ENCODE assay signal across 26 cellular contexts in the genomic region with DNA sequence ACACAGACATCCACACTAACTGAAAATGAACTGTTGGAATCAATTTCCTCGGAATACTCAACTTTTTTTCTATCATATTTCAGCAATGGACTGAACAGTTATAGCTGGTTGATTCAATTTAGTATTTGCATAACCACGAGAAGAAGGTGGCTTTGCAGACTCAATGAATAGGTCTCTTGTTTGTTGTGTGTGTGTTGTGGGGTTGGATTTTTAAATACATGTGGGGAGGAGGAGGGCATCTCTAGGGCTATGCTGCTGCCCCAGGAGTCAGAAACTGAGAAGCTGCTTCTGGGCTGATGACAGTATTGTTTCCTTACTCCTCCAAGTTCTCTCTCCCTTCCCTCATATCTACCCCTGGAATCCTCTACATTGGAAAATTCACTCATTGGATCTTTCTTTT. TPM values are rescaled to one million over a fixed set of nuclear protein-coding genes. Genes with fewer than 3 reads are reported as not detected.
DNase-seq lines count a peak whose midpoint lies in the region; ATAC-seq, FAIRE-seq and TF ChIP-seq lines count a peak whose summit lies in the region.
"Had no signal": no experiment of that assay in that cellular context is flagged by ENCODE, and none has a peak within 500 bp of the region (broad histone marks: within the 10 kb centered on the region; RNA-seq: fewer than 3 reads in every experiment).

No MANE protein-coding gene starts in this region.

- intact Hi-C loops in K562 (cut with micrococcal nuclease), result no loop called here

- H3K4me3 ChIP-seq in K562, result no peak overlapping the region
- H3K4me3 ChIP-seq: A549; BLaER1 treated with 17β-estradiol and CSF1 and Interleukin-3, amounts not matched to agents 10 nM and 100 nM had no signal

- H3K9me1 ChIP-seq in K562 (ENCODE audit: control insufficient read depth, insufficient read depth, low read length), result no peaks in the 10 kb centered on the region

- peaks cover 62 to 77% of the 10 kb centered on the region in 2 experiments for H3K4me1 Mint-ChIP-seq in H9

- no peak overlapping the region for H2BK5ac ChIP-seq in H9 (ENCODE audit: insufficient read length, low read length)

- peaks cover 0 to 5% of the 10 kb centered on the region in 2 experiments; a peak in 3 of 5 replicates for H3K9me3 Mint-ChIP-seq in H9

- H2BK120ac ChIP-seq in H9 (ENCODE audit: low read depth, low read length, poor library complexity, severe bottlenecking), result no peak overlapping the region

- no peak overlapping the region for H3K9ac ChIP-seq in H9 (ENCODE audit: extremely low read depth, insufficient read length, low read length)
- no peak overlapping the region for H3K9ac ChIP-seq in K562 (ENCODE audit: insufficient read depth in 1 of 2, low read depth in 2 of 2, low read length in 2 of 2)
- H3K9ac ChIP-seq: BLaER1 treated with 17β-estradiol and CSF1 and Interleukin-3, amounts not matched to agents 10 nM and 100 nM had no signal

- TF ChIP-seq EP300 in K562 (IDR thresholded peaks at IDR 0.05; ENCODE audit: low read length), result no peak

- no peaks in the 10 kb centered on the region for H3K79me1 ChIP-seq in H9 (ENCODE audit: insufficient read depth, low read depth, low read length, poor library complexity, severe bottlenecking)

- no peak for FAIRE-seq in K562 (lab: Jason Lieb, UNC)
- FAIRE-seq: A549, H1 had no signal

- TF ChIP-seq RAD21 in K562 (CRISPR knock-in tag; conservative IDR thresholded peaks at IDR 0.05 in 1 of 2, IDR thresholded peaks at IDR 0.05 in 1 of 2), result no peak

- no peak overlapping the region for H2BK12ac ChIP-seq in H9 (ENCODE audit: insufficient read length, low read depth, low read length)

- no peak overlapping the region for H2BK20ac ChIP-seq in H9 (ENCODE audit: low read depth, low read length, poor library complexity, severe bottlenecking)

- H3K9me3 ChIP-seq in H9 (ENCODE audit: control insufficient read depth, low read depth, low read length), result no peaks in the 10 kb centered on the region
- no peaks in the 10 kb centered on the region; the same call in 1 of the 2 replicates for H3K9me3 ChIP-seq in K562 (replicated peaks; ENCODE audit: control insufficient read depth, insufficient read depth, low read depth, low read length)
- H3K9me3 ChIP-seq: A549 had no signal

- no CpG with 5 or more reads among the region's 2 CpGs for WGBS in H9 (ENCODE audit: extremely low coverage, insufficient read length, low lambda C conversion rate)
- WGBS in K562 (ENCODE audit: insufficient coverage, low coverage, missing lambda C conversion rate), result 19% methylated on average over 2 of the region's 2 CpGs

- no peak overlapping the region for H3K14ac ChIP-seq in H9 (ENCODE audit: insufficient read depth, low read length)

- H4K91ac ChIP-seq in H9 (ENCODE audit: insufficient read length, low read depth, low read length), result no peak overlapping the region

- no peaks in the 10 kb centered on the region for H3K36me3 Mint-ChIP-seq in H9 (ENCODE audit: insufficient read depth in 1 of 3, low read depth in 3 of 3)

- no peak overlapping the region for H3K56ac ChIP-seq in H9 (ENCODE audit: insufficient read length, low read depth, low read length)

- peak overlapping the region; percentile 9 for H3K4me2 ChIP-seq in H9 (ENCODE audit: insufficient read depth, insufficient read length, low read length)
- H3K4me2 ChIP-seq in K562 (ENCODE audit: insufficient read depth, low read length), result no peak overlapping the region
- H3K4me2 ChIP-seq: A549; BLaER1 treated with 17β-estradiol and CSF1 and Interleukin-3, amounts not matched to agents 10 nM and 100 nM had no signal

- H3K23ac ChIP-seq in H9 (ENCODE audit: insufficient read length, low read depth, low read length), result no peak overlapping the region

- H4K5ac ChIP-seq in H9 (ENCODE audit: insufficient read length, low read depth, low read length), result no peak overlapping the region

- H3K27ac ChIP-seq in H9 (ENCODE audit: insufficient read length, low read depth, low read length) (no peak overlapping the region), K562 (ENCODE audit: extremely low read depth, low read depth, low read length) (no peak overlapping the region)
- H3K27ac ChIP-seq: BLaER1 treated with 17β-estradiol and CSF1 and Interleukin-3, amounts not matched to agents 10 nM and 100 nM; RWPE1 had no signal

- H3K4me1 ChIP-seq in H9 (ENCODE audit: insufficient read depth, low read length), result no peaks in the 10 kb centered on the region
- H3K4me1 ChIP-seq in K562 (replicated peaks in 1 of 2; ENCODE audit: control insufficient read depth in 2 of 2, insufficient read depth in 2 of 2, low read length in 2 of 2), result peaks cover 0 to 12% of the 10 kb centered on the region in 2 experiments; a peak in 1 of 5 replicates

- TF ChIP-seq CTCF in H9 (conservative IDR thresholded peaks at IDR 0.05) (no peak), K562 (IDR thresholded peaks at IDR 0.05 in 2 of 3, conservative IDR thresholded peaks at IDR 0.05 in 1 of 3; ENCODE audit: insufficient read depth in 2 of 3, low read depth in 1 of 3, low read length in 3 of 3) (no peak), GM13976 (IDR thresholded peaks at IDR 0.05; ENCODE audit: borderline replicate concordance, control extremely low read depth, extremely low read depth, insufficient read depth, missing control alignments) (no peak)

- peaks cover 100% of the 10 kb centered on the region for H3K27me3 Mint-ChIP-seq in H9 (ENCODE audit: low read depth)

- H3K18ac ChIP-seq in H9 (ENCODE audit: insufficient read length, low read depth, low read length), result no peak overlapping the region

- H2BK15ac ChIP-seq in H9 (ENCODE audit: low read depth, low read length), result no peak overlapping the region

- CTCF ChIA-PET in K562 (lab: Yijun Ruan, JAX; ENCODE audit: low intra/inter-chr PET ratio), result no interaction called here

- H3K79me2 ChIP-seq in H9 (ENCODE audit: insufficient read depth, low read length) (no peaks in the 10 kb centered on the region), K562 (ENCODE audit: control insufficient read depth, insufficient read depth, low read length) (no peaks in the 10 kb centered on the region)

- ATAC-seq in K562, result no peak
- ATAC-seq: A549, HCT116 had no signal

- peaks cover 10% of the 10 kb centered on the region for H3K23me2 ChIP-seq in H9 (ENCODE audit: insufficient read length, low read depth, low read length, poor library complexity, severe bottlenecking)

- H3K27me3 ChIP-seq in H9 (ENCODE audit: insufficient read depth, low read length) (peaks cover 100% of the 10 kb centered on the region), K562 (ENCODE audit: control insufficient read depth in 2 of 2, insufficient read depth in 2 of 2, low read length in 2 of 2) (no peaks in the 10 kb centered on the region)

- H2AFZ ChIP-seq in H9 (ENCODE audit: low read length) (no peak overlapping the region), K562 (ENCODE audit: low read depth, low read length) (peak overlapping the region; percentile 35; the same call in 1 of the 2 replicates)

- H3K36me3 ChIP-seq in K562 (ENCODE audit: control insufficient read depth, insufficient read depth, low read length), result no peaks in the 10 kb centered on the region
- H3K36me3 ChIP-seq: BLaER1 treated with 17β-estradiol and CSF1 and Interleukin-3, amounts not matched to agents 10 nM and 100 nM had no signal

- no peak for TF ChIP-seq POLR2A in K562 (conservative IDR thresholded peaks at IDR 0.05)

- DNase-seq in H9 (no peak), NCI-H526 (lab: John Stamatoyannopoulos, UW) (peak; percentile 88 to 92), K562 (ENCODE audit: extremely low read depth in 1 of 4, low spot score in 3 of 4) (no peak), retina (peak; percentile 45), NCI-H82 treated with DMSO at 0.1 percent for 48 hours (lab: John Stamatoyannopoulos, UW; ENCODE audit: unreplicated experiment) (no peak), occipital lobe (lab: John Stamatoyannopoulos, UW) (no peak), cerebellar cortex (ENCODE audit: low spot score) (no peak), GM13976 (ENCODE audit: low spot score) (no peak)
- DNase-seq: AML-193; CD4-positive, alpha-beta T cell; COR-L47; DMS53; Kasumi-1; NCI-H1105; NCI-H1436 treated with DMSO at 0.1 percent for 48 hours; NCI-H187 treated with DMSO at 0.1 percent for 48 hours; NCI-H2171 treated with DMSO at 0.1 percent for 48 hours; NCI-H345; NCI-H524; NCI-H82; SHP77 had no signal

- H3K4ac ChIP-seq in H9 (ENCODE audit: low read depth, low read length), result no peak overlapping the region

- POLR2A ChIA-PET in K562 (lab: Yijun Ruan, JAX), result interaction anchor here (0.7 kb wide), 1 partner anchor 10 kb away, joined by 3 read pairs; no protein-coding TSS in a partner anchor

- H2AK5ac ChIP-seq in H9 (ENCODE audit: insufficient read length, low read length), result no peak overlapping the region

- BruUV-seq in K562 (replicated peaks; lab: Mats Ljungman, UMichigan), result no TSS peak

- peaks cover 3% of the 10 kb centered on the region for H4K20me1 ChIP-seq in H9 (ENCODE audit: control insufficient read depth, insufficient read depth, insufficient read length)
- H4K20me1 ChIP-seq in K562 (replicated peaks; ENCODE audit: control insufficient read depth, insufficient read depth, low read length), result no peaks in the 10 kb centered on the region

- H3K27ac Mint-ChIP-seq in H9, result no peak overlapping the region
- H3K27ac Mint-ChIP-seq: CD4-positive, alpha-beta T cell had no signal

- H3T11ph ChIP-seq in H9 (ENCODE audit: low read length), result no peak overlapping the region

- in situ Hi-C loops in K562 (cut with MboI) (no loop called here), GM13976 (cut with MboI; ENCODE audit: low sequenced_read_pairs, unreplicated experiment) (no loop called here)

- no peak overlapping the region; a peak in 1 of 5 replicates for H3K4me3 Mint-ChIP-seq in H9
- H3K4me3 Mint-ChIP-seq: CD4-positive, alpha-beta T cell had no signal

- H4K8ac ChIP-seq in H9 (replicated peaks; ENCODE audit: insufficient read length, low read depth, low read length), result no peak overlapping the region

RNA-seq across cellular contexts. Expression of a gene that starts 28.6 kb away (rescaled TPM):
- total RNA-seq in H9 (2021) (1.6 and 2.6 TPM in 2 replicates), K562 (2014; rRNA removed) (0.33 TPM in 1 of 2 replicates, not detected in the other), K562 (2014; rRNA removed; fragmentation: Illumina TruSeq; extraction: Trizol) (0.18 TPM in 1 of 2 replicates, not detected in the other), K562 (2015; rRNA removed; fragmentation: Illumina TruSeq; extraction: Trizol) (0.11 and 0.22 TPM in 2 replicates), K562 (2021) (0.40 and 0.53 TPM in 2 replicates), occipital lobe (not detected)
- 0.51 and 0.55 TPM in 2 replicates for total RNA-seq in K562 (2011; cell fraction: chromatin; rRNA removed; ENCODE audit: low replicate concordance)
- 0.33 TPM in 1 of 2 replicates, not detected in the other for total RNA-seq in K562 (2011; cell fraction: nucleolus; rRNA removed)
- total RNA-seq in K562 (2011; cell fraction: nucleoplasm; rRNA removed), result 0.29 and 0.61 TPM in 2 replicates
- polyA plus RNA-seq in K562 (2011; rRNA removed) (0.15 and 0.17 TPM in 2 replicates), K562 (2014; fragmentation: Illumina TruSeq; extraction: Trizol) (0.37 and 0.54 TPM in 2 replicates), K562 (2014; fragmentation: Nextera tagmentation; extraction: Ambion mirVana) (under 1 TPM; 0.14 to 0.20 TPM), K562 (2014; rRNA removed) (0.15 and 0.36 TPM in 2 replicates)
- polyA plus RNA-seq in K562 (2011; cell fraction: cytosol; rRNA removed), result 0.19 and 0.22 TPM in 2 replicates
- polyA plus RNA-seq in K562 (2011; cell fraction: nucleus; rRNA removed), result 0.24 and 0.46 TPM in 2 replicates
- polyA plus RNA-seq in K562 (2012), result 0.29 and 0.42 TPM in 2 replicates
- polyA minus RNA-seq in K562 (2011; rRNA and poly(A)+ RNA removed), result 0.12 and 0.28 TPM in 2 replicates
- polyA minus RNA-seq in K562 (2011; cell fraction: cytosol; rRNA and poly(A)+ RNA removed), result 1.0 and 3.5 TPM in 2 replicates
- polyA minus RNA-seq in K562 (2011; cell fraction: nucleus; rRNA and poly(A)+ RNA removed), result 0.40 and 0.56 TPM in 2 replicates
- total RNA-seq: H1 had no signal

Comparison
In these comparisons a context has a peak if more than half of its experiments do, and no peak if none do; other contexts are left out.
1. DNase-seq: peak in NCI-H526 (2 of 2) and retina (single experiment); none in H9 (single experiment), K562 (0 of 4), NCI-H82 treated with DMSO at 0.1 percent for 48 hours (single experiment), occipital lobe (single experiment), cerebellar cortex (single experiment) and GM13976 (single experiment).